18 cellular contexts compared by ENCODE assay signal in the genomic region with DNA sequence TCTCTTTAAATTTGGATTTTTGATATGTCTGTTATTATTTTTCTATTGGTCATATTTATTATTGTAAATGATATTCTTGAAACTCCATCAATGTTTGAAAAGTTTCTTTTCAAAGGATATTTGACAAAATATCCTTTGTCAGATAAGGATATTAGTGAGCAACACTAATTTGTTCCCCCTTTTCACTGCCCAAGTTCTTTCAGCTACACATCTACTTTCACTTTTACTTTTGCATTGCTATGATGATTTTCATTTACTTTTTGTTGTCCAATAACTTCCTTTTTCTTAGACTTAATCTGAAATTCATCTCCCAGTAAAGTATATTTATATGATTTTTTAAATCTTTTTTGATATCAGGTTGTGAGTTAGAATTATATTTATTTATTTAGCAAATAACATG.
DNase-seq lines count a peak whose midpoint lies in the region; ATAC-seq, FAIRE-seq and TF ChIP-seq lines count a peak whose summit lies in the region.
"Had no signal": no experiment of that assay in that cellular context is flagged by ENCODE, and none has a peak within 500 bp of the region (broad histone marks: within the 10 kb centered on the region; RNA-seq: fewer than 3 reads in every experiment).

No MANE protein-coding gene starts in this region.

- H3K9ac ChIP-seq in SK-N-SH (no peak overlapping the region), H9 (ENCODE audit: extremely low read depth, insufficient read length, low read length) (no peak overlapping the region)

- H3T11ph ChIP-seq in H9 (ENCODE audit: low read length): no peak overlapping the region

- H2AFZ ChIP-seq in SK-N-SH (ENCODE audit: low read depth): peak overlapping the region; percentile 89
- no peak overlapping the region for H2AFZ ChIP-seq in H9 (ENCODE audit: low read length)

- H3K27ac Mint-ChIP-seq in chondrocyte (ENCODE audit: unreplicated experiment): peak overlapping the region; percentile 17
- H3K27ac Mint-ChIP-seq in H9: no peak overlapping the region
- H3K27ac Mint-ChIP-seq: stimulated activated naive CD8-positive, alpha-beta T cell treated with anti-CD3 and anti-CD28 coated beads, Interleukin-15, Interleukin-2, amounts not matched to agents 100 ng/mL and 50 ng/mL, for 24 hours had no signal

- H3K14ac ChIP-seq in H9 (ENCODE audit: insufficient read depth, low read length): no peak overlapping the region

- no peak overlapping the region for H2BK12ac ChIP-seq in H9 (ENCODE audit: insufficient read length, low read depth, low read length)

- H4K20me1 ChIP-seq in SK-N-SH (ENCODE audit: insufficient read depth) (no peaks in the 10 kb centered on the region), H9 (ENCODE audit: control insufficient read depth, insufficient read depth, insufficient read length) (no peaks in the 10 kb centered on the region)

- H3K27me3 Mint-ChIP-seq in chondrocyte (ENCODE audit: low read depth) (no peaks in the 10 kb centered on the region), H9 (ENCODE audit: low read depth) (no peaks in the 10 kb centered on the region; the same call in 1 of the 2 replicates)
- H3K27me3 Mint-ChIP-seq: stimulated activated naive CD8-positive, alpha-beta T cell treated with anti-CD3 and anti-CD28 coated beads, Interleukin-15, Interleukin-2, amounts not matched to agents 100 ng/mL and 50 ng/mL, for 24 hours had no signal

- H2AK5ac ChIP-seq in H9 (ENCODE audit: insufficient read length, low read length): no peak overlapping the region

- CTCF ChIA-PET in SK-N-SH (lab: Yijun Ruan, JAX): interaction anchor here (0.6 kb wide), 1 partner anchor 575 kb away, joined by 3 read pairs; no protein-coding TSS in a partner anchor

- no peak overlapping the region for H2BK5ac ChIP-seq in H9 (ENCODE audit: insufficient read length, low read length)

- no peak overlapping the region for H3K56ac ChIP-seq in H9 (ENCODE audit: insufficient read length, low read depth, low read length)

- no peak overlapping the region for H2BK120ac ChIP-seq in H9 (ENCODE audit: low read depth, low read length, poor library complexity, severe bottlenecking)

- H3K36me3 ChIP-seq in SK-N-SH (replicated peaks in 1 of 2; ENCODE audit: control insufficient read depth in 1 of 2, insufficient read depth in 2 of 2, low read length in 1 of 2) (no peaks in the 10 kb centered on the region), small intestine (ENCODE audit: control insufficient read depth in 2 of 2, insufficient read depth in 2 of 2, low read length in 2 of 2) (no peaks in the 10 kb centered on the region)

- no peaks in the 10 kb centered on the region for H3K9me2 ChIP-seq in SK-N-SH

- no peak for ATAC-seq in SK-N-SH treated with all-trans-retinoic acid at 6 μM for 48 hours
- ATAC-seq: Panc1 had no signal

- H4K91ac ChIP-seq in H9 (ENCODE audit: insufficient read length, low read depth, low read length): no peak overlapping the region

- H3K9me3 ChIP-seq in SK-N-SH (no peaks in the 10 kb centered on the region), small intestine (ENCODE audit: control insufficient read depth, low read depth) (no peaks in the 10 kb centered on the region), H9 (ENCODE audit: control insufficient read depth, low read depth, low read length) (no peaks in the 10 kb centered on the region)

- H3K18ac ChIP-seq in H9 (ENCODE audit: insufficient read length, low read depth, low read length): no peak overlapping the region

- no peak overlapping the region for H2BK15ac ChIP-seq in H9 (ENCODE audit: low read depth, low read length)

- no peak for TF ChIP-seq EP300 in SK-N-SH (IDR thresholded peaks at IDR 0.05; ENCODE audit: borderline replicate concordance in 1 of 2, low read depth in 1 of 2, low read length in 1 of 2)

- no peak overlapping the region for H3K23ac ChIP-seq in H9 (ENCODE audit: insufficient read length, low read depth, low read length)

- no peak overlapping the region for H2BK20ac ChIP-seq in H9 (ENCODE audit: low read depth, low read length, poor library complexity, severe bottlenecking)

- no peaks in the 10 kb centered on the region for H3K4me1 ChIP-seq in SK-N-SH (ENCODE audit: control insufficient read depth in 1 of 2, insufficient read depth in 2 of 2, low read depth in 1 of 2, low read length in 1 of 2)
- no peaks in the 10 kb centered on the region for H3K4me1 ChIP-seq in small intestine (ENCODE audit: control insufficient read depth in 2 of 2, insufficient read depth in 1 of 2, low read depth in 1 of 2, low read length in 1 of 2)
- no peaks in the 10 kb centered on the region for H3K4me1 ChIP-seq in H9 (ENCODE audit: insufficient read depth, low read length)

- POLR2A ChIA-PET in SK-N-SH (lab: Yijun Ruan, JAX): no interaction called here

- H3K9me3 Mint-ChIP-seq in chondrocyte (ENCODE audit: low read depth): peaks cover 5% of the 10 kb centered on the region
- H3K9me3 Mint-ChIP-seq in H9: peaks cover 5 to 6% of the 10 kb centered on the region in 2 experiments; a peak in 4 of 5 replicates

- no peaks in the 10 kb centered on the region for H3K23me2 ChIP-seq in H9 (ENCODE audit: insufficient read length, low read depth, low read length, poor library complexity, severe bottlenecking)

- H3K79me1 ChIP-seq in H9 (ENCODE audit: insufficient read depth, low read depth, low read length, poor library complexity, severe bottlenecking): no peaks in the 10 kb centered on the region

- FAIRE-seq in small intestine (lab: Jason Lieb, UNC): peak; percentile 62
- FAIRE-seq: GM18507 had no signal

- TF ChIP-seq CTCF in SK-N-SH (IDR thresholded peaks at IDR 0.05): no peak
- no peak for TF ChIP-seq CTCF in chondrocyte (IDR thresholded peaks at IDR 0.05)
- no peak for TF ChIP-seq CTCF in H9 (conservative IDR thresholded peaks at IDR 0.05)

- no peak overlapping the region for H3K4ac ChIP-seq in H9 (ENCODE audit: low read depth, low read length)

- H4K5ac ChIP-seq in H9 (ENCODE audit: insufficient read length, low read depth, low read length): no peak overlapping the region

- no peak overlapping the region for H3K4me3 Mint-ChIP-seq in chondrocyte (ENCODE audit: unreplicated experiment)
- H3K4me3 Mint-ChIP-seq in H9: no peak overlapping the region
- H3K4me3 Mint-ChIP-seq: CD14-positive monocyte; stimulated activated naive CD8-positive, alpha-beta T cell treated with anti-CD3 and anti-CD28 coated beads, Interleukin-15, Interleukin-2, amounts not matched to agents 100 ng/mL and 50 ng/mL, for 24 hours had no signal

- TF ChIP-seq RAD21 in SK-N-SH (IDR thresholded peaks at IDR 0.05; ENCODE audit: low read length): no peak

- no peaks in the 10 kb centered on the region for H3F3A ChIP-seq in SK-N-SH (replicated peaks; ENCODE audit: insufficient read depth)

- no peak overlapping the region for H4K8ac ChIP-seq in H9 (replicated peaks; ENCODE audit: insufficient read length, low read depth, low read length)

- peaks cover 3% of the 10 kb centered on the region for H3K36me3 Mint-ChIP-seq in chondrocyte (ENCODE audit: low read depth)
- H3K36me3 Mint-ChIP-seq in H9 (ENCODE audit: insufficient read depth in 1 of 3, low read depth in 3 of 3): no peaks in the 10 kb centered on the region; a peak in 1 of 7 replicates
- H3K36me3 Mint-ChIP-seq: CD14-positive monocyte had no signal

- no peaks in the 10 kb centered on the region for H3K79me2 ChIP-seq in SK-N-SH (ENCODE audit: insufficient read depth)
- H3K79me2 ChIP-seq in H9 (ENCODE audit: insufficient read depth, low read length): no peaks in the 10 kb centered on the region

- H3K4me2 ChIP-seq in SK-N-SH (peak overlapping the region; percentile 53), H9 (ENCODE audit: insufficient read depth, insufficient read length, low read length) (no peak overlapping the region)

- H3K27ac ChIP-seq in SK-N-SH (ENCODE audit: low read depth in 2 of 2, low read length in 1 of 2): no peak overlapping the region; a peak in 1 of 4 replicates
- no peak overlapping the region for H3K27ac ChIP-seq in small intestine (ENCODE audit: low read depth in 1 of 2, low read length in 1 of 2)
- no peak overlapping the region for H3K27ac ChIP-seq in H9 (ENCODE audit: insufficient read length, low read depth, low read length)
- H3K27ac ChIP-seq: dorsolateral prefrontal cortex had no signal

- H3K27me3 ChIP-seq in SK-N-SH (ENCODE audit: insufficient read depth) (no peaks in the 10 kb centered on the region), small intestine (ENCODE audit: control insufficient read depth in 2 of 2, insufficient read depth in 2 of 2, low read length in 2 of 2) (no peaks in the 10 kb centered on the region), H9 (ENCODE audit: insufficient read depth, low read length) (no peaks in the 10 kb centered on the region)
- H3K27me3 ChIP-seq: dorsolateral prefrontal cortex had no signal

- peaks cover 19% of the 10 kb centered on the region for H3K4me1 Mint-ChIP-seq in chondrocyte (ENCODE audit: low read depth)
- H3K4me1 Mint-ChIP-seq in H9: peaks cover 8 to 9% of the 10 kb centered on the region in 2 experiments

- peak overlapping the region in 1 of 2 experiments; percentile 24; a peak in 3 of 4 replicates for H3K4me3 ChIP-seq in SK-N-SH (ENCODE audit: low read depth in 2 of 2, low read length in 1 of 2)
- H3K4me3 ChIP-seq in small intestine (ENCODE audit: low read depth in 1 of 2, low read length in 2 of 2): no peak overlapping the region

- intact Hi-C loops in posterior cingulate gyrus (cut with DNase I): no loop called here

- DNase-seq in SK-N-SH: no peak
- DNase-seq in NOMO-1 treated with DMSO at 0.1 percent for 48 hours (lab: John Stamatoyannopoulos, UW; ENCODE audit: unreplicated experiment): peak; percentile 44
- DNase-seq in chondrocyte (ENCODE audit: low spot score): no peak
- DNase-seq in small intestine: no peak
- DNase-seq in H9: no peak
- no peak for DNase-seq in posterior cingulate gyrus
- DNase-seq in amygdala (lab: John Stamatoyannopoulos, UW): no peak
- DNase-seq: 8988T; activated CD4-positive, alpha-beta T cell treated with anti-CD3 and anti-CD28 coated beads, Interleukin-2, amount 50 U/mL, for 1 hour; DMS 273 treated with DMSO at 0.1 percent for 48 hours; dorsolateral prefrontal cortex; HCEC 1CT; NCI-H524 treated with DMSO at 0.1 percent for 48 hours had no signal

TF ChIP-seq in SK-N-SH, 30 proteins besides CTCF, POLR2A, EP300 and RAD21 (continues in another document):
- TF ChIP-seq GATA2 (CRISPR knock-in tag; IDR thresholded peaks at IDR 0.05): no peak
- no peak for TF ChIP-seq CHD2 (IDR thresholded peaks at IDR 0.05; ENCODE audit: low read length, partially characterized antibody)
- no peak for TF ChIP-seq POLR2AphosphoS5 (IDR thresholded peaks at IDR 0.05; ENCODE audit: low read depth, low read length)
- no peak for TF ChIP-seq GABPA (IDR thresholded peaks at IDR 0.05; ENCODE audit: low read depth)
- no peak for TF ChIP-seq NFIC (IDR thresholded peaks at IDR 0.05; ENCODE audit: borderline replicate concordance)
- TF ChIP-seq JUND (IDR thresholded peaks at IDR 0.05): no peak

TF ChIP-seq in SK-N-SH treated with all-trans-retinoic acid at 6 μM for 48 hours, 23 proteins besides CTCF, POLR2A, EP300 and RAD21:
- no peak for TF ChIP-seq ISL1 (CRISPR knock-in tag; IDR thresholded peaks at IDR 0.05)
